In the genomic region with DNA sequence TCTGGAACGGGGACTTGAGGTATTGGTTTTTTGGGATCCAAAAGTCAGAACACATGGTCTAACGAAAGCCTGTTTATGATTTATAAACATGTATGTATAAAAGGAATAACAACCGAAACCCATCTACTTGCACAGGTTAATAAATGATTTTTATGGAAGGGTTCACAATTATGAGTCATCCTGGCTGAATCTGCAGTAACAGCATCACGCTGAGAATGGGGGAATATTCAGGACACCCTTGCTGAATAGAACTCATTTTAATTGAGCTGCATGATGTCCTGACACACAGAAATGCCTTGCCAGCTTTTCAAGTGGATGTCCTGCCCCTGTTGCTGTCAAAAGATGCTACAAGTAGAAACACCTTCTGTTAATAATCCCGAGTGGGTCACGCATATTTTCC, we compare ENCODE assay signal across 16 cellular contexts. TPM values are rescaled to one million over a fixed set of nuclear protein-coding genes. Genes with fewer than 3 reads are reported as not detected.
DNase-seq lines count a peak whose midpoint lies in the region; ATAC-seq and TF ChIP-seq lines count a peak whose summit lies in the region.
"Had no signal": no experiment of that assay in that cellular context is flagged by ENCODE, and none has a peak within 500 bp of the region (broad histone marks: within the 10 kb centered on the region; RNA-seq: fewer than 3 reads in every experiment).

No MANE protein-coding gene starts in this region.

- POLR2A ChIA-PET in activated CD4-positive, alpha-beta T cell treated with anti-CD3 and anti-CD28 coated beads, Interleukin-2, amount 10 ng/mL, durations not matched to agents 7 days and 5 days (lab: Charles Lee): no interaction called here

- peak; percentile 79 for DNase-seq in ACHN
- peak; percentile 69 for DNase-seq in M059J (ENCODE audit: low read depth)
- peak; percentile 37 for DNase-seq in cerebellar cortex (ENCODE audit: low spot score)
- peak; percentile 86 for DNase-seq in kidney tubule cell (ENCODE audit: low spot score)
- no peak for DNase-seq in progenitor cell of endocrine pancreas (ENCODE audit: low spot score, unreplicated experiment)
- no peak for DNase-seq in activated CD4-positive, alpha-beta T cell treated with anti-CD3 and anti-CD28 coated beads, Interleukin-2, amount 10 ng/mL, durations not matched to agents 7 days and 5 days
- DNase-seq in gastrocnemius medialis: no peak
- no peak for DNase-seq in immature natural killer cell
- DNase-seq: CD4-positive, CD25-positive, alpha-beta regulatory T cell; DND-41; HFFc6; KG1; MM.1S; NCI-H1105 treated with DMSO at 0.1 percent for 48 hours; NCI-H1930 had no signal

- H3K4me3 Mint-ChIP-seq in progenitor cell of endocrine pancreas (ENCODE audit: low read depth) (no peak overlapping the region), immature natural killer cell (no peak overlapping the region)
- H3K4me3 Mint-ChIP-seq in activated CD4-positive, alpha-beta T cell treated with anti-CD3 and anti-CD28 coated beads, Interleukin-2, amount 10 ng/mL, durations not matched to agents 7 days and 5 days: no peak overlapping the region
- H3K4me3 Mint-ChIP-seq: CD4-positive, CD25-positive, alpha-beta regulatory T cell; HFFc6 had no signal

- TF ChIP-seq CTCF in progenitor cell of endocrine pancreas (IDR thresholded peaks at IDR 0.05; ENCODE audit: unreplicated experiment): no peak
- TF ChIP-seq CTCF in gastrocnemius medialis (IDR thresholded peaks at IDR 0.05 in 4 of 5, conservative IDR thresholded peaks at IDR 0.05 in 1 of 5): no peak

- H3K4me1 Mint-ChIP-seq in progenitor cell of endocrine pancreas (ENCODE audit: low read depth) (no peaks in the 10 kb centered on the region), immature natural killer cell (no peaks in the 10 kb centered on the region)
- no peaks in the 10 kb centered on the region for H3K4me1 Mint-ChIP-seq in activated CD4-positive, alpha-beta T cell treated with anti-CD3 and anti-CD28 coated beads, Interleukin-2, amount 10 ng/mL, durations not matched to agents 7 days and 5 days

- H3K9me3 Mint-ChIP-seq in progenitor cell of endocrine pancreas (ENCODE audit: low read depth) (no peaks in the 10 kb centered on the region), immature natural killer cell (no peaks in the 10 kb centered on the region)
- H3K9me3 Mint-ChIP-seq in activated CD4-positive, alpha-beta T cell treated with anti-CD3 and anti-CD28 coated beads, Interleukin-2, amount 10 ng/mL, durations not matched to agents 7 days and 5 days: no peaks in the 10 kb centered on the region
- H3K9me3 Mint-ChIP-seq: HFFc6 had no signal

- H3K36me3 ChIP-seq in gastrocnemius medialis: no peaks in the 10 kb centered on the region

- no peak for TF ChIP-seq POLR2A in gastrocnemius medialis (IDR thresholded peaks at IDR 0.05)

- no peak overlapping the region for H3K4me3 ChIP-seq in gastrocnemius medialis

- intact Hi-C loops in gastrocnemius medialis (cut with DNase I; ENCODE audit: low total_unique reads): no loop called here

- in situ Hi-C loops in ACHN (cut with HindIII; ENCODE audit: low pct_ligation_motif_present, low pct_unique_long_range_greater_than_20kb, low sequenced_read_pairs): no loop called here
- in situ Hi-C loops in gastrocnemius medialis (cut with MboI; ENCODE audit: low sequenced_read_pairs in 4 of 4): no loop called here

- peaks cover 19% of the 10 kb centered on the region for H3K27me3 Mint-ChIP-seq in progenitor cell of endocrine pancreas
- no peaks in the 10 kb centered on the region for H3K27me3 Mint-ChIP-seq in activated CD4-positive, alpha-beta T cell treated with anti-CD3 and anti-CD28 coated beads, Interleukin-2, amount 10 ng/mL, durations not matched to agents 7 days and 5 days
- peaks cover 2 to 14% (median 8%) of the 10 kb centered on the region in 3 donors for H3K27me3 Mint-ChIP-seq in immature natural killer cell (ENCODE audit: low read depth in 3 of 3)

- no peak for ATAC-seq in gastrocnemius medialis

- no peaks in the 10 kb centered on the region for H3K4me1 ChIP-seq in gastrocnemius medialis

- CTCF ChIA-PET in activated CD4-positive, alpha-beta T cell treated with anti-CD3 and anti-CD28 coated beads, Interleukin-2, amount 10 ng/mL, durations not matched to agents 7 days and 5 days (lab: Charles Lee): interaction anchor here (1.2 kb wide), 1 partner anchor 304 kb away, joined by 3 read pairs; no protein-coding TSS in a partner anchor

- H3K27ac ChIP-seq in gastrocnemius medialis: no peak overlapping the region
- H3K27ac ChIP-seq: HL-60 had no signal

- H3K27me3 ChIP-seq in gastrocnemius medialis: peaks cover 0 to 2% (median 0%) of the 10 kb centered on the region in 3 donors

- H3K36me3 Mint-ChIP-seq in progenitor cell of endocrine pancreas (ENCODE audit: insufficient read depth) (no peaks in the 10 kb centered on the region), immature natural killer cell (no peaks in the 10 kb centered on the region)
- H3K36me3 Mint-ChIP-seq in activated CD4-positive, alpha-beta T cell treated with anti-CD3 and anti-CD28 coated beads, Interleukin-2, amount 10 ng/mL, durations not matched to agents 7 days and 5 days (ENCODE audit: low read depth): no peaks in the 10 kb centered on the region
- H3K36me3 Mint-ChIP-seq: CD4-positive, CD25-positive, alpha-beta regulatory T cell had no signal

- H3K9me3 ChIP-seq in gastrocnemius medialis: no peaks in the 10 kb centered on the region

- H3K27ac Mint-ChIP-seq in progenitor cell of endocrine pancreas: no peak overlapping the region
- H3K27ac Mint-ChIP-seq in activated CD4-positive, alpha-beta T cell treated with anti-CD3 and anti-CD28 coated beads, Interleukin-2, amount 10 ng/mL, durations not matched to agents 7 days and 5 days: no peak overlapping the region
- H3K27ac Mint-ChIP-seq in immature natural killer cell: no peak overlapping the region
- H3K27ac Mint-ChIP-seq: CD4-positive, CD25-positive, alpha-beta regulatory T cell; HFFc6 had no signal

RNA-seq across cellular contexts. Expression of a gene that starts 54.7 kb away (rescaled TPM):
- 8.1 and 9.3 TPM in 2 replicates for total RNA-seq in M059J (2014; rRNA removed; shearing (Covaris generic))
- 3.0 and 3.8 TPM in 2 replicates for total RNA-seq in progenitor cell of endocrine pancreas
- total RNA-seq in activated CD4-positive, alpha-beta T cell treated with anti-CD3 and anti-CD28 coated beads, Interleukin-2, amount 10 ng/mL, durations not matched to agents 7 days and 5 days: under 1 TPM in 1 of 2 experiments, not detected in 1; 0.07 TPM
- total RNA-seq in gastrocnemius medialis: under 1 TPM in 3 of 4 donors, not detected in 1; 0.05 to 0.26 (median 0.18) TPM
- polyA plus RNA-seq in immature natural killer cell: 1 to 10 TPM; 2.1 to 5.5 (median 2.6) TPM

Comparison
In these comparisons a context has a peak if more than half of its experiments do, and no peak if none do; other contexts are left out.
1. DNase-seq: peak in ACHN (single experiment), M059J (single experiment), cerebellar cortex (single experiment) and kidney tubule cell (single experiment); none in progenitor cell of endocrine pancreas (single experiment), activated CD4-positive, alpha-beta T cell treated with anti-CD3 and anti-CD28 coated beads, Interleukin-2, amount 10 ng/mL, durations not matched to agents 7 days and 5 days (single experiment), gastrocnemius medialis (0 of 2) and immature natural killer cell (0 of 3).